9 cellular contexts compared by ENCODE assay signal in the genomic region with DNA sequence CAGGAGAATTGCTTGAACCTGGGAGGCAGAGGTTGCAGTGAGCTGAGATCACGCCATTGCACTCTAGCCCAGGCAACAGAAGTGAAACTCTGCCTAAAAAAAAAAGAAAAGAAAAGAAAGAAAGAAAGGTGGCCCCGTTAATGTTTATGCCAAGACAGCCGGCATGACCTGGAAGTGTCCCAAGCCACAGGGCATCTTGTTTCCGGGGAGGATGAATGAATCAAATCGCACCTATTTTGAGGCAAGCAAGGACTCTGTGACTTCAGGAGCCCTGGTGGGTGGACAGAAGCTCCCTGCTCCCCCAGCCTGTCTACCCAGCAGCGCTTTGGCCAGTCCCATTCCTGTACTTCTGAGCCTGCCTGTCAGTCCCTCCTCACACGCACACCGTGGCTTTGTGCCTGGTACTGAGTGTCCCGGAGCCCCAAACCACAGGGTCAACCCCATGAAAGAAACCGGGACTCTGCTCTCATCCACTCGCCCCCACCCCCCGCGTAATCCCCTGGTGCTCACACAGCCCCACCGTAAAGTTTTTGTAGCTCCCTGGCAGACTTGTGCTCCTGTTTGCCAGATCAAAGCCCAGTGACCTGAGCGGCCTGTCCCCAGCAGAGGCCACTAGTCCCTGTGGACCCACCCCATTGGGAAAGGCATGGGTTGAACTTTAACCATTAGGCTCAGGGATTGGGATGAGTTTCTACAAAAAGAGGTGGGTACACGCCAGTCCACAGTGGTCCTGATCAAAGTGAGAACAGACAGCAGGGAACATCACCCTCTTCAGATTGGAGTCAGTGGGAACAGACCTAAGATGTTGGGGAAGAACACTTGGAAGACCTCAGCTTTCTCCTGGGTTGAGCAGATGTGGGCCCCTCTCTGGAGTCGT. TPM values are rescaled to one million over a fixed set of nuclear protein-coding genes. Genes with fewer than 3 reads are reported as not detected.
DNase-seq lines count a peak whose midpoint lies in the region; ATAC-seq and TF ChIP-seq lines count a peak whose summit lies in the region.
"Had no signal": no experiment of that assay in that cellular context is flagged by ENCODE, and none has a peak within 500 bp of the region (broad histone marks: within the 10 kb centered on the region; RNA-seq: fewer than 3 reads in every experiment).

No MANE protein-coding gene starts in this region.

- TF ChIP-seq POLR2A in heart left ventricle (IDR thresholded peaks at IDR 0.05) (no peak), gastrocnemius medialis (IDR thresholded peaks at IDR 0.05) (no peak)

- ATAC-seq in GM18511 (IDR thresholded peaks at IDR 0.05; ENCODE audit: unreplicated experiment): peak; percentile 23
- ATAC-seq in HG03457 (IDR thresholded peaks at IDR 0.05; ENCODE audit: unreplicated experiment): peak; percentile 33
- ATAC-seq in heart left ventricle: peak; percentile 28 to 65 (median 38)
- ATAC-seq in gastrocnemius medialis: peak; percentile 52 to 67

- H3K27me3 ChIP-seq in heart left ventricle (no peaks in the 10 kb centered on the region), gastrocnemius medialis (no peaks in the 10 kb centered on the region)

- H3K4me1 Mint-ChIP-seq in activated T-cell treated with anti-CD3 and anti-CD28 coated beads, Interleukin-2, amount 50 U/mL, for 24 hours (ENCODE audit: low read depth): peaks cover 29% of the 10 kb centered on the region

- DNase-seq in activated T-cell treated with anti-CD3 and anti-CD28 coated beads, Interleukin-2, amount 50 U/mL, for 24 hours: no peak
- DNase-seq in heart left ventricle: peak in 3 of 5 donors; percentile 25 to 56 (median 32)
- peak; percentile 64 to 75 for DNase-seq in gastrocnemius medialis
- no peak for DNase-seq in NCI-H524 (lab: John Stamatoyannopoulos, UW)
- no peak for DNase-seq in hippocampal formation (lab: John Stamatoyannopoulos, UW)

- H3K4me3 ChIP-seq in heart left ventricle (peak overlapping the region; percentile 49 to 95 (median 78)), gastrocnemius medialis (peak overlapping the region; percentile 66 to 85 (median 77))

- peak overlapping the region; percentile 90 for H3K4me3 Mint-ChIP-seq in activated T-cell treated with anti-CD3 and anti-CD28 coated beads, Interleukin-2, amount 50 U/mL, for 24 hours

- intact Hi-C loops in heart left ventricle (cut with DNase I): loop anchor here in 1 of 10 donors (2.0 kb wide), 1 partner anchor 19 kb away; a partner anchor contains a TSS
- intact Hi-C loops in gastrocnemius medialis (cut with DNase I; ENCODE audit: low total_unique reads): loop anchor here (1.0 to 2.0 kb wide), 4 partner anchors 15 to 73 kb away; a partner anchor contains a TSS

- H3K27me3 Mint-ChIP-seq in activated T-cell treated with anti-CD3 and anti-CD28 coated beads, Interleukin-2, amount 50 U/mL, for 24 hours: no peaks in the 10 kb centered on the region

- peaks cover 0 to 13% (median 7%) of the 10 kb centered on the region in 12 donors for H3K4me1 ChIP-seq in heart left ventricle
- H3K4me1 ChIP-seq in gastrocnemius medialis: peaks cover 5 to 32% of the 10 kb centered on the region in 2 donors

- peaks cover 17% of the 10 kb centered on the region for H3K36me3 Mint-ChIP-seq in activated T-cell treated with anti-CD3 and anti-CD28 coated beads, Interleukin-2, amount 50 U/mL, for 24 hours (ENCODE audit: low read depth)

- no peaks in the 10 kb centered on the region for H3K9me3 Mint-ChIP-seq in activated T-cell treated with anti-CD3 and anti-CD28 coated beads, Interleukin-2, amount 50 U/mL, for 24 hours

- TF ChIP-seq CTCF in 22Rv1 (IDR thresholded peaks at IDR 0.05) (no peak), heart left ventricle (IDR thresholded peaks at IDR 0.05) (no peak), gastrocnemius medialis (IDR thresholded peaks at IDR 0.05 in 4 of 5, conservative IDR thresholded peaks at IDR 0.05 in 1 of 5) (no peak)

- in situ Hi-C loops in gastrocnemius medialis (cut with MboI; ENCODE audit: low sequenced_read_pairs in 4 of 4): no loop called here

- H3K36me3 ChIP-seq in heart left ventricle: no peaks in the 10 kb centered on the region
- no peaks in the 10 kb centered on the region for H3K36me3 ChIP-seq in gastrocnemius medialis

- peak overlapping the region; percentile 89 for H3K27ac Mint-ChIP-seq in activated T-cell treated with anti-CD3 and anti-CD28 coated beads, Interleukin-2, amount 50 U/mL, for 24 hours

- 47 to 54% (median 51%) methylated on average over 16 to 17 of the region's 17 CpGs for WGBS in heart left ventricle, 4 donors

- H3K27ac ChIP-seq in 22Rv1 (peak overlapping the region; percentile 92), heart left ventricle (peak overlapping the region in 11 of 12 donors; percentile 93 to 98 (median 97)), gastrocnemius medialis (peak overlapping the region; percentile 89 to 99 (median 96))

- H3K9me3 ChIP-seq in heart left ventricle (no peaks in the 10 kb centered on the region), gastrocnemius medialis (no peaks in the 10 kb centered on the region)

RNA-seq across cellular contexts. Expression of a gene that starts 19.3 kb away (rescaled TPM):
- total RNA-seq in heart left ventricle: 10 to 100 TPM; 21.5 to 54.5 (median 39.8) TPM
- 10 to 100 TPM; 21.9 to 51.9 TPM for polyA plus RNA-seq in heart left ventricle
- total RNA-seq in gastrocnemius medialis: 10 to 100 TPM; 33.4 to 53.8 (median 40.9) TPM

RNA-seq across cellular contexts. Expression of a gene that starts 34.5 kb away (rescaled TPM):
- total RNA-seq in heart left ventricle: 10 to 100 TPM; 16.9 to 33.2 (median 24.2) TPM
- polyA plus RNA-seq in heart left ventricle: 10 to 100 TPM; 18.1 to 40.0 TPM
- 10 to 100 TPM; 35.3 to 52.6 (median 43.6) TPM for total RNA-seq in gastrocnemius medialis

RNA-seq across cellular contexts. Expression of a gene that starts 38.8 kb away (rescaled TPM):
- total RNA-seq in heart left ventricle (not detected), gastrocnemius medialis (1,000 to 10,000 TPM; 1,053 to 4,879 (median 1,942) TPM)
- not detected for polyA plus RNA-seq in heart left ventricle
- total RNA-seq: lung microvascular endothelial cell had no signal

RNA-seq across cellular contexts. Expression of a gene that starts 46.5 kb away (rescaled TPM):
- 1 to 10 TPM in 6 of 9 donors, under 1 TPM in 2, not detected in 1; 0.67 to 9.2 (median 1.5) TPM for total RNA-seq in heart left ventricle
- 1 to 10 TPM in 1 of 2 donors, under 1 TPM in 1; 0.44 to 2.4 TPM for polyA plus RNA-seq in heart left ventricle
- under 1 TPM in 1 of 4 donors, not detected in 3; 0.65 TPM for total RNA-seq in gastrocnemius medialis

RNA-seq across cellular contexts. Expression of a gene that starts 59.4 kb away (rescaled TPM):
- total RNA-seq in heart left ventricle (10 to 100 TPM in 1 of 9 donors, 1 to 10 TPM in 8; 4.1 to 10.3 (median 5.9) TPM), gastrocnemius medialis (10 to 100 TPM in 2 of 4 donors, 1 to 10 TPM in 2; 4.4 to 12.7 (median 8.7) TPM)
- polyA plus RNA-seq in heart left ventricle: 10 to 100 TPM in 1 of 2 donors, 1 to 10 TPM in 1; 3.1 to 11.0 TPM

Comparison
In these comparisons a context has a peak if more than half of its experiments do, and no peak if none do; other contexts are left out.
1. DNase-seq: peak in heart left ventricle (3 of 5) and gastrocnemius medialis (2 of 2); none in activated T-cell treated with anti-CD3 and anti-CD28 coated beads, Interleukin-2, amount 50 U/mL, for 24 hours (single experiment), NCI-H524 (0 of 2) and hippocampal formation (0 of 2).
2. RNA of a gene that starts 38.8 kb away (total RNA-seq): 1,053 to 4,879 TPM in gastrocnemius medialis; not detected in heart left ventricle; every median in the first group is over 100 times any median in the second.
3. Peak in every context shown above with its lines, with median percentiles within 50 percentile points of each other: H3K27ac ChIP-seq and ATAC-seq.